ENCODE assay signal across 19 cellular contexts in genomic region chr1:104082221-104082620, GRCh38.
"Had no signal": no experiment of that assay in that cellular context is flagged by ENCODE, and none has a peak within 500 bp of the region (broad histone marks: within the 10 kb centered on the region; RNA-seq: fewer than 3 reads in every experiment).

No MANE protein-coding gene starts in this region.

- H3K27ac ChIP-seq: esophagus squamous epithelium, left ventricle myocardium inferior, thoracic aorta, uterus had no signal

- H3K36me3 ChIP-seq: esophagus squamous epithelium, left ventricle myocardium inferior, thoracic aorta, uterus had no signal

- H3K9me3 ChIP-seq: esophagus squamous epithelium, left ventricle myocardium inferior, mucosa of descending colon, thoracic aorta, uterus had no signal

- DNase-seq: activated CD4-positive, alpha-beta T cell treated with anti-CD3 and anti-CD28 coated beads for 4 hours; activated CD4-positive, alpha-beta T cell treated with anti-CD3 and anti-CD28 coated beads, Interleukin-2, amount 50 U/mL, for 4 hours; activated CD8-positive, alpha-beta memory T cell treated with anti-CD3 and anti-CD28 coated beads, Interleukin-2, amount 50 U/mL, for 4 hours; activated gamma-delta T cell; activated naive CD4-positive, alpha-beta T cell treated with anti-CD3 and anti-CD28 coated beads, Interleukin-2, amount 50 U/mL, for 16 hours; activated T-cell treated with anti-CD3 and anti-CD28 coated beads, Interleukin-2, amount 50 U/mL, for 1 hour; amygdala; central memory CD4-positive, alpha-beta T cell; esophagus squamous epithelium; islet precursor cell; left ventricle myocardium inferior; mucosa of descending colon; posterior cingulate gyrus; right cardiac atrium; stimulated activated CD4-positive, alpha-beta T cell treated with anti-CD3 and anti-CD28 coated beads, Interleukin-2, amount 100 ng/mL, for 48 hours; uterus had no signal

- H3K4me1 ChIP-seq: esophagus squamous epithelium, left ventricle myocardium inferior, uterus had no signal

- H3K27me3 ChIP-seq: esophagus squamous epithelium, uterus had no signal

- H3K4me3 ChIP-seq: esophagus squamous epithelium, left ventricle myocardium inferior, lung, mucosa of descending colon, thoracic aorta, uterus had no signal

- ATAC-seq: mucosa of descending colon; natural killer cell treated with Interleukin-12 subunit alpha and Interleukin-12 subunit beta and Interleukin-15 and Interleukin-18, amount 100 ng/mL, for 72 hours; right cardiac atrium had no signal
